ENCODE assay signal across 8 cellular contexts in the genomic region with DNA sequence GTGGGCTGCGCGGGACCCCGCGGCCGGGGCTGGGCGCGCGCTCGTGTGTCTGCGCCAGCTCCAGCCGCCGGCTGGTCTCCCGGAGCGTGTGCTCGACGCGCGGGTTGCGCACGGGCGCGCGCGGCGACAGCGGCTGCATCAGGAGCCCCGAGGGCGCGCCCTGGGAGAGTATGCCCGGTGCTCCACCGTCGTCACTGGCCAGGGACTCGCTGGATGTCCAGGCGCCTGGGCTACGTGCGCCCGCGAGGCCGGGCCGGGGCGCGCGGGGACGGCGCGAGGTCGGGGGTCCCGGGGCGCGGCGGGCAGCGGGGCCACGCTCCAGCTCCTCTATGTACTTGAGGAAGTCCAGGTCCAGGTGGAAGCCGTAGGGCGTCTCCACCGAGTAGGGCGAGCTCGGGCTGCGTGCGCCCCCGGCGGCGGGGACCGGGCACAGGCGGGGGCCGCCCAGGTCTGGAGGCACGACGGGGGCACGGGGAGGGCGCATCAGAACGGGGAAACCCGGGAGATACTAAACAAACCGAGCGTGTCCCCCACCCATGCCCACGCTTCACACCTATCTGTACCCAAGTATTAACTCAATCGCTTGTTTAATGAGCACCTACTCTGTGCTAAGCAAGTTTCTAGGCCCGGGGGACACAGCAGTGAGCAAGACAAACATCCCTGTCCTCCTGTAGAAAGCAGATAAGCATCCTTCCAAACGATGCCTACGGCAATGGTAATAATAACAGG. TPM values are rescaled to one million over a fixed set of nuclear protein-coding genes. Genes with fewer than 3 reads are reported as not detected.
DNase-seq lines count a peak whose midpoint lies in the region; ATAC-seq lines count a peak whose summit lies in the region.

No MANE protein-coding gene starts in this region.

- peak overlapping the region; percentile 95 for H3K4me2 ChIP-seq in BLaER1

- peak overlapping the region; percentile 72 for H3K27ac ChIP-seq in BLaER1

- peak; percentile 33 for DNase-seq in activated CD8-positive, alpha-beta memory T cell treated with anti-CD3 and anti-CD28 coated beads, Interleukin-2, amount 50 U/mL, for 4 hours
- DNase-seq in immature natural killer cell (peak; percentile 27 to 49 (median 42)), NCI-H1694 treated with DMSO at 0.1 percent for 48 hours (lab: John Stamatoyannopoulos, UW) (no peak), HuH-7 (ENCODE audit: low spot score) (no peak)

- peak overlapping the region in 4 of 6 donors; percentile 34 to 83 (median 74) for H3K27ac Mint-ChIP-seq in immature natural killer cell

- peaks cover 16% of the 10 kb centered on the region; the same call in 1 of the 2 replicates for H4K20me1 ChIP-seq in BLaER1

- H3K4me3 ChIP-seq in BLaER1, result peak overlapping the region; percentile 75

- H3K27me3 Mint-ChIP-seq in immature natural killer cell (ENCODE audit: low read depth in 3 of 3), result peaks cover 3 to 9% (median 8%) of the 10 kb centered on the region in 3 donors

- no peaks in the 10 kb centered on the region for H3K36me3 ChIP-seq in BLaER1

- peaks cover 36% of the 10 kb centered on the region for H3K27me3 ChIP-seq in BLaER1

- no peaks in the 10 kb centered on the region for H3K9me3 Mint-ChIP-seq in immature natural killer cell

- no peaks in the 10 kb centered on the region for H3K9me3 ChIP-seq in BLaER1

- ATAC-seq in GM18511 (IDR thresholded peaks at IDR 0.05; ENCODE audit: unreplicated experiment) (peak; percentile 68), HG03139 (IDR thresholded peaks at IDR 0.05; ENCODE audit: unreplicated experiment) (no peak), HG02970 (IDR thresholded peaks at IDR 0.05; ENCODE audit: low FRiP score, unreplicated experiment) (no peak)

- peak overlapping the region; percentile 74 for H3K9ac ChIP-seq in BLaER1

- peak overlapping the region; percentile 72 to 81 (median 79) for H3K4me3 Mint-ChIP-seq in immature natural killer cell

- H3K4me1 ChIP-seq in BLaER1, result peaks cover 46% of the 10 kb centered on the region

- no peaks in the 10 kb centered on the region for H3K36me3 Mint-ChIP-seq in immature natural killer cell

- H3K4me1 Mint-ChIP-seq in immature natural killer cell, result peaks cover 7 to 15% of the 10 kb centered on the region in 2 donors

RNA-seq across cellular contexts. Expression of gene KANK3, which starts 7.6 kb away (rescaled TPM):
- polyA plus RNA-seq in immature natural killer cell, result 1 to 10 TPM; 4.8 to 8.0 (median 5.3) TPM

RNA-seq across cellular contexts. Expression of gene RPS28, which starts 14.2 kb away (rescaled TPM):
- polyA plus RNA-seq in immature natural killer cell, result 1,000 to 10,000 TPM in 2 of 3 donors, 100 to 1,000 TPM in 1; 690 to 1,852 (median 1,290) TPM

RNA-seq across cellular contexts. Expression of gene NDUFA7, which starts 14.3 kb away (rescaled TPM):
- 100 to 1,000 TPM in 2 of 3 donors, 10 to 100 TPM in 1; 95.2 to 173 (median 132) TPM for polyA plus RNA-seq in immature natural killer cell

RNA-seq across cellular contexts. Expression of gene CD320, which starts 27.3 kb away (rescaled TPM):
- 100 to 1,000 TPM in 1 of 3 donors, 10 to 100 TPM in 2; 86.4 to 105 (median 90.3) TPM for polyA plus RNA-seq in immature natural killer cell

RNA-seq across cellular contexts. Expression of gene ANGPTL4, which starts 28.4 kb away (rescaled TPM):
- polyA plus RNA-seq in immature natural killer cell, result not detected

Comparison
In these comparisons a context has a peak if more than half of its experiments do, and no peak if none do; other contexts are left out.
1. DNase-seq: peak in activated CD8-positive, alpha-beta memory T cell treated with anti-CD3 and anti-CD28 coated beads, Interleukin-2, amount 50 U/mL, for 4 hours (single experiment) and immature natural killer cell (3 of 3); none in NCI-H1694 treated with DMSO at 0.1 percent for 48 hours (single experiment) and HuH-7 (single experiment).